In the genomic region with DNA sequence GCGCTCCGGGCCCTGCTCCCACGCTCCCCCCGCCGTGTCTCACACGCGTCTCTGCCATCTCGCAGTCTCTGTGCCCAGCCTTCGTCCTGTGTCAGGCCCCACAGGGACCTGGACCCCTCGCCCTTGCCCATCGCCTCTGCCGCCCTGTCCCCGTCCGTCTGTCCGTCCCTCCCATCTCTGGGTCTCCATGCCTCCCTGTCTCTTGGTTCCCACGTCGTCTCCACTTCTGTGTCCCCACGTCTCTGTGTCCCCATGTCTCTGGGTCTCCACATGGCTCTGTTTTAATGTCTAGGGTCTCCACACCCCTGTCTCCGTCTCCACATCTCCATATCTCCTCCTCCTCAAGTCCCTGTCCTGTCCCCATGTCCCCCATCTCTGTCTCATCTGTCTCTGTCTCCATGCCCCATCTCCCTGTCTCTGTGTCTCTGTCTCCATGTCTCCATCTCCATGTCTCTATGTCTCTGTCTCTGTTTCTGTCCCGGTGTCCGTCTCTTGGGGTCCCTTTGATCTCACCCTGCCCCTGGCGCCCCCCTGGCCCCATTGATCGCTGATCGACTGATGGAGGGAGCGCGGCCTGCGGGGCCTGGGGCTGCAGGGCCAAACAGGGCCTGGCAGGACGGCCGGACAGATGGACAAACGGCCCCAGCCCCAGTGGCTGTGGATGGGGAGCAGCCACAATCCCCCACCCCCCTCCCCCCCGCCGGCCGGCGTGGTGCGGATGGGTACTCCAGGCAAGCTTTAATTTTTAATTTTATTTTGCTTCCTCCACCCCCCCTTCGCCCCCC, we compare ENCODE assay signal across 1 cellular context.
A peak's percentile ranks its signal among the peaks of the same experiment; 100 is the strongest.
TF ChIP-seq lines count a peak whose summit lies in the region.

No MANE protein-coding gene starts in this region.

TF ChIP-seq in HEK293, 187 proteins besides CTCF, POLR2A, EP300 and RAD21 (continued from another document):
- TF ChIP-seq, protein P1, sequence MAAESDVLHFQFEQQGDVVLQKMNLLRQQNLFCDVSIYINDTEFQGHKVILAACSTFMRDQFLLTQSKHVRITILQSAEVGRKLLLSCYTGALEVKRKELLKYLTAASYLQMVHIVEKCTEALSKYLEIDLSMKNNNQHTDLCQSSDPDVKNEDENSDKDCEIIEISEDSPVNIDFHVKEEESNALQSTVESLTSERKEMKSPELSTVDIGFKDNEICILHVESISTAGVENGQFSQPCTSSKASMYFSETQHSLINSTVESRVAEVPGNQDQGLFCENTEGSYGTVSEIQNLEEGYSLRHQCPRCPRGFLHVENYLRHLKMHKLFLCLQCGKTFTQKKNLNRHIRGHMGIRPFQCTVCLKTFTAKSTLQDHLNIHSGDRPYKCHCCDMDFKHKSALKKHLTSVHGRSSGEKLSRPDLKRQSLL (tag by site-specific recombination; IDR thresholded peaks at IDR 0.05) = peak; percentile 64; the same call in 1 of the 2 replicates
- TF ChIP-seq ZNF202 (tag by site-specific recombination; IDR thresholded peaks at IDR 0.05; ENCODE audit: borderline replicate concordance) (peak; percentile 82; the same call in 1 of the 2 replicates), ZNF121 (tag by site-specific recombination; IDR thresholded peaks at IDR 0.05) (no peak), EGR2 (tag by site-specific recombination; IDR thresholded peaks at IDR 0.05; ENCODE audit: low read depth) (peak; percentile 83), WT1 (tag by site-specific recombination; IDR thresholded peaks at IDR 0.05) (no peak), ZBTB17 (tag by site-specific recombination; IDR thresholded peaks at IDR 0.05) (peak; percentile 89), ZNF311 (tag by site-specific recombination; IDR thresholded peaks at IDR 0.05; ENCODE audit: borderline replicate concordance) (peak; percentile 95)
- TF ChIP-seq, protein P2, sequence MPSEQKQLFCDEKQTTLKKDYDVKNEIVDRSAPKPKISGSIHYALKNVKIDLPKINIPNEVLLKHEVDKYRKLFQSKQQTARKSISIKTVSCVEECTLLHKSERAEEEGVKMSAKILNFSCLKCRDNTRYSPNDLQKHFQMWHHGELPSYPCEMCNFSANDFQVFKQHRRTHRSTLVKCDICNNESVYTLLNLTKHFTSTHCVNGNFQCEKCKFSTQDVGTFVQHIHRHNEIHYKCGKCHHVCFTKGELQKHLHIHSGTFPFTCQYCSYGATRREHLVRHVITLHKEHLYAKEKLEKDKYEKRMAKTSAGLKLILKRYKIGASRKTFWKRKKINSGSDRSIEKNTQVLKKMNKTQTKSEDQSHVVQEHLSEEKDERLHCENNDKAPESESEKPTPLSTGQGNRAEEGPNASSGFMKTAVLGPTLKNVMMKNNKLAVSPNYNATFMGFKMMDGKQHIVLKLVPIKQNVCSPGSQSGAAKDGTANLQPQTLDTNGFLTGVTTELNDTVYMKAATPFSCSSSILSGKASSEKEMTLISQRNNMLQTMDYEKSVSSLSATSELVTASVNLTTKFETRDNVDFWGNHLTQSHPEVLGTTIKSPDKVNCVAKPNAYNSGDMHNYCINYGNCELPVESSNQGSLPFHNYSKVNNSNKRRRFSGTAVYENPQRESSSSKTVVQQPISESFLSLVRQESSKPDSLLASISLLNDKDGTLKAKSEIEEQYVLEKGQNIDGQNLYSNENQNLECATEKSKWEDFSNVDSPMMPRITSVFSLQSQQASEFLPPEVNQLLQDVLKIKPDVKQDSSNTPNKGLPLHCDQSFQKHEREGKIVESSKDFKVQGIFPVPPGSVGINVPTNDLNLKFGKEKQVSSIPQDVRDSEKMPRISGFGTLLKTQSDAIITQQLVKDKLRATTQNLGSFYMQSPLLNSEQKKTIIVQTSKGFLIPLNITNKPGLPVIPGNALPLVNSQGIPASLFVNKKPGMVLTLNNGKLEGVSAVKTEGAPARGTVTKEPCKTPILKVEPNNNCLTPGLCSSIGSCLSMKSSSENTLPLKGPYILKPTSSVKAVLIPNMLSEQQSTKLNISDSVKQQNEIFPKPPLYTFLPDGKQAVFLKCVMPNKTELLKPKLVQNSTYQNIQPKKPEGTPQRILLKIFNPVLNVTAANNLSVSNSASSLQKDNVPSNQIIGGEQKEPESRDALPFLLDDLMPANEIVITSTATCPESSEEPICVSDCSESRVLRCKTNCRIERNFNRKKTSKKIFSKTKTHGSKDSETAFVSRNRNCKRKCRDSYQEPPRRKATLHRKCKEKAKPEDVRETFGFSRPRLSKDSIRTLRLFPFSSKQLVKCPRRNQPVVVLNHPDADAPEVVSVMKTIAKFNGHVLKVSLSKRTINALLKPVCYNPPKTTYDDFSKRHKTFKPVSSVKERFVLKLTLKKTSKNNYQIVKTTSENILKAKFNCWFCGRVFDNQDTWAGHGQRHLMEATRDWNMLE (tag by site-specific recombination; conservative IDR thresholded peaks at IDR 0.05; ENCODE audit: low read depth) = no peak
